Comparison of ENCODE assay signal across 2 cellular contexts in the genomic region with DNA sequence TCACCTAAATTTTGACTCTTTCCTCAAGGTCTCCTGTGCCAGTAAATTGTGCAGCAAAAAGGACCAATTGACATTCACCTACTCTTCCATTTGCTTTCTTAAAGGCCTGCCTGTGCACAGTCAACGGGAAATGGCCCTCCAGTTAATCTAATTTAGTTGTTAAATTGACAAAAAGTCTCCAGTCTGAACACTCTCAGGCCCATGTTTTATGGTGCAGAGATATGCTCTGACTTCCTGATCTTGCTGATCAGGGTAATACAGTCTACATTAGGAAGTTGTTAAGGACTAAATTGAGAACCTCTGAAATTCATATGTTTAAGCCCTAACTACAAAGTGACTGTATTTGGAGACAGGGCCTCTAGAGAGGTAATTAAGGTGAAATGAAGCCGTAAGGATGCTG.
A peak's percentile ranks its signal among the peaks of the same experiment; 100 is the strongest.
TF ChIP-seq lines count a peak whose summit lies in the region.

No MANE protein-coding gene starts in this region.

TF ChIP-seq in GM23338, 12 proteins besides CTCF, POLR2A, EP300 and RAD21 (continued from another document):
- TF ChIP-seq, protein P1, sequence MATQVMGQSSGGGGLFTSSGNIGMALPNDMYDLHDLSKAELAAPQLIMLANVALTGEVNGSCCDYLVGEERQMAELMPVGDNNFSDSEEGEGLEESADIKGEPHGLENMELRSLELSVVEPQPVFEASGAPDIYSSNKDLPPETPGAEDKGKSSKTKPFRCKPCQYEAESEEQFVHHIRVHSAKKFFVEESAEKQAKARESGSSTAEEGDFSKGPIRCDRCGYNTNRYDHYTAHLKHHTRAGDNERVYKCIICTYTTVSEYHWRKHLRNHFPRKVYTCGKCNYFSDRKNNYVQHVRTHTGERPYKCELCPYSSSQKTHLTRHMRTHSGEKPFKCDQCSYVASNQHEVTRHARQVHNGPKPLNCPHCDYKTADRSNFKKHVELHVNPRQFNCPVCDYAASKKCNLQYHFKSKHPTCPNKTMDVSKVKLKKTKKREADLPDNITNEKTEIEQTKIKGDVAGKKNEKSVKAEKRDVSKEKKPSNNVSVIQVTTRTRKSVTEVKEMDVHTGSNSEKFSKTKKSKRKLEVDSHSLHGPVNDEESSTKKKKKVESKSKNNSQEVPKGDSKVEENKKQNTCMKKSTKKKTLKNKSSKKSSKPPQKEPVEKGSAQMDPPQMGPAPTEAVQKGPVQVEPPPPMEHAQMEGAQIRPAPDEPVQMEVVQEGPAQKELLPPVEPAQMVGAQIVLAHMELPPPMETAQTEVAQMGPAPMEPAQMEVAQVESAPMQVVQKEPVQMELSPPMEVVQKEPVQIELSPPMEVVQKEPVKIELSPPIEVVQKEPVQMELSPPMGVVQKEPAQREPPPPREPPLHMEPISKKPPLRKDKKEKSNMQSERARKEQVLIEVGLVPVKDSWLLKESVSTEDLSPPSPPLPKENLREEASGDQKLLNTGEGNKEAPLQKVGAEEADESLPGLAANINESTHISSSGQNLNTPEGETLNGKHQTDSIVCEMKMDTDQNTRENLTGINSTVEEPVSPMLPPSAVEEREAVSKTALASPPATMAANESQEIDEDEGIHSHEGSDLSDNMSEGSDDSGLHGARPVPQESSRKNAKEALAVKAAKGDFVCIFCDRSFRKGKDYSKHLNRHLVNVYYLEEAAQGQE (IDR thresholded peaks at IDR 0.05; ENCODE audit: unreplicated experiment), result no peak
- TF ChIP-seq ZNF462 (CRISPR knock-in tag; IDR thresholded peaks at IDR 0.05), result no peak
TF ChIP-seq in GM23338: peak in this region for 0.

TF ChIP-seq in SK-N-SH treated with all-trans-retinoic acid at 6 μM for 48 hours, 23 proteins besides CTCF, POLR2A, EP300 and RAD21 (continued from another document):
- TF ChIP-seq POU6F1 (CRISPR knock-in tag; IDR thresholded peaks at IDR 0.05; ENCODE audit: borderline replicate concordance, low read depth) (no peak), PPARA (CRISPR knock-in tag; IDR thresholded peaks at IDR 0.05; ENCODE audit: borderline replicate concordance) (no peak), ZNF70 (CRISPR knock-in tag; IDR thresholded peaks at IDR 0.05) (no peak), BACH2 (CRISPR knock-in tag; IDR thresholded peaks at IDR 0.05; ENCODE audit: borderline replicate concordance) (no peak), TCF4 (CRISPR knock-in tag; IDR thresholded peaks at IDR 0.05; ENCODE audit: borderline replicate concordance) (peak; percentile 43; the same call in 1 of the 2 replicates), ZNF8 (CRISPR knock-in tag; IDR thresholded peaks at IDR 0.05) (peak; percentile 6; the same call in 1 of the 2 replicates), ISL1 (CRISPR knock-in tag; IDR thresholded peaks at IDR 0.05) (peak; percentile 44; the same call in 1 of the 2 replicates)
